ENCODE assay signal across 25 cellular contexts in genomic region chr2:158131919-158132566, GRCh38. TPM values are rescaled to one million over a fixed set of nuclear protein-coding genes. Genes with fewer than 3 reads are reported as not detected.
DNase-seq lines count a peak whose midpoint lies in the region; ATAC-seq, FAIRE-seq and TF ChIP-seq lines count a peak whose summit lies in the region.
"Had no signal": no experiment of that assay in that cellular context is flagged by ENCODE, and none has a peak within 500 bp of the region (broad histone marks: within the 10 kb centered on the region; RNA-seq: fewer than 3 reads in every experiment).

No MANE protein-coding gene starts in this region.

- H3K27me3 ChIP-seq in left lung (no peaks in the 10 kb centered on the region), small intestine (ENCODE audit: control insufficient read depth in 2 of 2, insufficient read depth in 2 of 2, low read length in 2 of 2) (no peaks in the 10 kb centered on the region)
- H3K27me3 ChIP-seq: dorsolateral prefrontal cortex, gastrocnemius medialis, vagina had no signal

- no peaks in the 10 kb centered on the region for H3K9me3 ChIP-seq in left lung
- H3K9me3 ChIP-seq in small intestine (ENCODE audit: control insufficient read depth, low read depth), result no peaks in the 10 kb centered on the region
- H3K9me3 ChIP-seq: gastrocnemius medialis, vagina had no signal

- H3K27ac ChIP-seq in left lung (no peak overlapping the region), small intestine (ENCODE audit: low read depth in 1 of 2, low read length in 1 of 2) (peak overlapping the region; percentile 82 to 91)
- H3K27ac ChIP-seq: dorsolateral prefrontal cortex, gastrocnemius medialis, parathyroid adenoma, vagina had no signal

- no peaks in the 10 kb centered on the region for H3K9me3 Mint-ChIP-seq in WTC11
- H3K9me3 Mint-ChIP-seq in stimulated activated effector memory CD8-positive, alpha-beta T cell treated with anti-CD3 and anti-CD28 coated beads, Interleukin-12 subunit alpha, Interleukin-12 subunit beta, amount 100 ng/mL, for 72 hours, result no peaks in the 10 kb centered on the region
- H3K9me3 Mint-ChIP-seq: activated CD4-positive, alpha-beta T cell treated with anti-CD3 and anti-CD28 coated beads, Interleukin-2, amount 10 ng/mL, durations not matched to agents 24 days and 14 days; CD4-positive, alpha-beta T cell had no signal

- CTCF ChIA-PET in WTC11 (lab: Charles Lee), result no interaction called here

- H3K27ac Mint-ChIP-seq in WTC11, result no peak overlapping the region
- no peak overlapping the region for H3K27ac Mint-ChIP-seq in stimulated activated effector memory CD8-positive, alpha-beta T cell treated with anti-CD3 and anti-CD28 coated beads, Interleukin-12 subunit alpha, Interleukin-12 subunit beta, amount 100 ng/mL, for 72 hours
- H3K27ac Mint-ChIP-seq: activated CD4-positive, alpha-beta T cell treated with anti-CD3 and anti-CD28 coated beads, Interleukin-2, amount 10 ng/mL, durations not matched to agents 24 days and 14 days; CD4-positive, alpha-beta T cell; naive B cell had no signal

- ATAC-seq in WTC11 (no peak), left lung (peak; percentile 44)
- ATAC-seq in stimulated activated effector memory CD8-positive, alpha-beta T cell treated with anti-CD3 and anti-CD28 coated beads, Interleukin-12 subunit alpha, Interleukin-12 subunit beta, amount 100 ng/mL, for 72 hours, result no peak
- ATAC-seq: gastrocnemius medialis had no signal

- no peak overlapping the region for H3K4me3 Mint-ChIP-seq in WTC11
- H3K4me3 Mint-ChIP-seq in stimulated activated effector memory CD8-positive, alpha-beta T cell treated with anti-CD3 and anti-CD28 coated beads, Interleukin-12 subunit alpha, Interleukin-12 subunit beta, amount 100 ng/mL, for 72 hours, result no peak overlapping the region
- H3K4me3 Mint-ChIP-seq: activated CD4-positive, alpha-beta T cell treated with anti-CD3 and anti-CD28 coated beads, Interleukin-2, amount 10 ng/mL, durations not matched to agents 24 days and 14 days; CD4-positive, alpha-beta T cell had no signal

- intact Hi-C loops in left lung (cut with DNase I) (no loop called here), cardiac septum (cut with DNase I) (no loop called here)

- DNase-seq in DMS53 (lab: John Stamatoyannopoulos, UW) (peak; percentile 44), WTC11 (ENCODE audit: low spot score) (no peak), left lung (no peak), small intestine (peak; percentile 86), cortex of kidney (lab: John Stamatoyannopoulos, UW) (no peak), cardiac septum (ENCODE audit: low spot score) (no peak)
- DNase-seq in activated T-cell treated with anti-CD3 and anti-CD28 coated beads, Interleukin-2, amount 50 U/mL, for 1 hour, result no peak
- DNase-seq in stimulated activated effector memory CD8-positive, alpha-beta T cell treated with anti-CD3 and anti-CD28 coated beads, Interleukin-12 subunit alpha, Interleukin-12 subunit beta, amount 100 ng/mL, for 72 hours (ENCODE audit: low spot score in 2 of 2), result no peak
- DNase-seq: activated CD4-positive, alpha-beta T cell treated with anti-CD3 and anti-CD28 coated beads, Interleukin-2, amount 10 ng/mL, durations not matched to agents 24 days and 14 days; CD4-positive, alpha-beta T cell; dorsolateral prefrontal cortex; gastrocnemius medialis; Karpas-422; naive B cell; NCI-H1048; NCI-H2081 treated with DMSO at 0.1 percent for 48 hours; stimulated activated CD4-positive, alpha-beta T cell treated with anti-CD3 and anti-CD28 coated beads, Interleukin-4, amount 100 ng/mL, for 1 hour had no signal

- WGBS in small intestine, 3 donors, result 9 to 62% (median 35%) methylated on average over 7 of the region's 7 CpGs

- TF ChIP-seq CTCF in WTC11 (IDR thresholded peaks at IDR 0.05), result no peak
- no peak for TF ChIP-seq CTCF in left lung (IDR thresholded peaks at IDR 0.05)

- no peak overlapping the region for H3K4me3 ChIP-seq in left lung
- H3K4me3 ChIP-seq in small intestine (ENCODE audit: low read depth in 1 of 2, low read length in 2 of 2), result no peak overlapping the region
- H3K4me3 ChIP-seq: dorsolateral prefrontal cortex, gastrocnemius medialis, lung, vagina had no signal

- FAIRE-seq in small intestine (lab: Jason Lieb, UNC), result no peak
- FAIRE-seq: bronchial epithelial cell had no signal

- H3K36me3 ChIP-seq in left lung, result no peaks in the 10 kb centered on the region
- no peaks in the 10 kb centered on the region for H3K36me3 ChIP-seq in small intestine (ENCODE audit: control insufficient read depth in 2 of 2, insufficient read depth in 2 of 2, low read length in 2 of 2)
- H3K36me3 ChIP-seq: gastrocnemius medialis, vagina had no signal

- no peaks in the 10 kb centered on the region for H3K27me3 Mint-ChIP-seq in WTC11 (ENCODE audit: low read depth)

- no peaks in the 10 kb centered on the region for H3K36me3 Mint-ChIP-seq in WTC11
- no peaks in the 10 kb centered on the region for H3K36me3 Mint-ChIP-seq in stimulated activated effector memory CD8-positive, alpha-beta T cell treated with anti-CD3 and anti-CD28 coated beads, Interleukin-12 subunit alpha, Interleukin-12 subunit beta, amount 100 ng/mL, for 72 hours
- H3K36me3 Mint-ChIP-seq: naive B cell had no signal

- H3K4me1 ChIP-seq in left lung (no peaks in the 10 kb centered on the region), small intestine (ENCODE audit: control insufficient read depth in 2 of 2, insufficient read depth in 1 of 2, low read depth in 1 of 2, low read length in 1 of 2) (peaks cover 2% of the 10 kb centered on the region in 2 donors)
- H3K4me1 ChIP-seq: gastrocnemius medialis, parathyroid adenoma had no signal

- POLR2A ChIA-PET in WTC11 (lab: Charles Lee), result no interaction called here

- peaks cover 7% of the 10 kb centered on the region for H3K4me1 Mint-ChIP-seq in WTC11
- no peaks in the 10 kb centered on the region for H3K4me1 Mint-ChIP-seq in stimulated activated effector memory CD8-positive, alpha-beta T cell treated with anti-CD3 and anti-CD28 coated beads, Interleukin-12 subunit alpha, Interleukin-12 subunit beta, amount 100 ng/mL, for 72 hours
- H3K4me1 Mint-ChIP-seq: activated CD4-positive, alpha-beta T cell treated with anti-CD3 and anti-CD28 coated beads, Interleukin-2, amount 10 ng/mL, durations not matched to agents 24 days and 14 days; naive B cell had no signal

TF ChIP-seq in WTC11, 78 proteins besides CTCF, POLR2A, EP300 and RAD21:
- TF ChIP-seq MLX (CRISPR knock-in tag; IDR thresholded peaks at IDR 0.05), result no peak
- TF ChIP-seq GABPB1 (CRISPR knock-in tag; IDR thresholded peaks at IDR 0.05), result peak; percentile 96

RNA-seq across cellular contexts. Expression of gene UPP2, which starts 30.4 kb away (rescaled TPM):
- total RNA-seq in WTC11 (2021) (not detected in 3 replicates), left lung (not detected), cardiac septum (not detected)
- not detected for polyA plus RNA-seq in small intestine
- total RNA-seq: activated CD4-positive, alpha-beta T cell treated with anti-CD3 and anti-CD28 coated beads, Interleukin-2, amount 10 ng/mL, durations not matched to agents 24 days and 14 days; bronchial epithelial cell; CD4-positive, alpha-beta T cell; Daoy; gastrocnemius medialis; lung; NCI-H460; skeletal muscle tissue; vagina had no signal
- polyA plus RNA-seq: esophagus had no signal

Comparison
In these comparisons a context has a peak if more than half of its experiments do, and no peak if none do; other contexts are left out.
1. DNase-seq: peak in DMS53 (single experiment) and small intestine (single experiment); none in WTC11 (single experiment), left lung (0 of 2), cortex of kidney (single experiment), activated T-cell treated with anti-CD3 and anti-CD28 coated beads, Interleukin-2, amount 50 U/mL, for 1 hour (single experiment), cardiac septum (single experiment) and stimulated activated effector memory CD8-positive, alpha-beta T cell treated with anti-CD3 and anti-CD28 coated beads, Interleukin-12 subunit alpha, Interleukin-12 subunit beta, amount 100 ng/mL, for 72 hours (0 of 2).
2. H3K27ac ChIP-seq: peak in small intestine (2 of 2); none in left lung (0 of 2).